20 cellular contexts compared by ENCODE assay signal in the genomic region with DNA sequence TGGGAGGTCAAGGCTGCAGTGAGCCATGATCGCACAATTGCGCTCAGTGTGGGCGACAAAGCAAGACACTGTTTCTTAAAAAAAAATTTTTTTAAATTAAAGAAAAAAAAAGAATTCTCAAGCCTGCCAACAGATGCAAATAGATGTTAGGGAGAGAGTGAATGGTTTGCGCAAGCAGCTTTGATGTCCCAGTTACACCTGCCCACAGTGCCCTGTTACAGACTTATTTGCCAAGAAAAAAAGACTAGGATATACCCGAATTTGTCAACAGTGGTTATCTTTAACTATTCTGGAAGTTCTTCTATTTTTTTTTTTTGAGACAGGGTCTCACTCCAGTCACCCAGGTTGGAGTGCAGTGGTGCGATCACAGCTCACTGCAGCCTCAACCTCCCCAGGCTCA. TPM values are rescaled to one million over a fixed set of nuclear protein-coding genes. Genes with fewer than 3 reads are reported as not detected.
A peak's percentile ranks its signal among the peaks of the same experiment; 100 is the strongest.
DNase-seq lines count a peak whose midpoint lies in the region; ATAC-seq and TF ChIP-seq lines count a peak whose summit lies in the region.
"Had no signal": no experiment of that assay in that cellular context is flagged by ENCODE, and none has a peak within 500 bp of the region (broad histone marks: within the 10 kb centered on the region; RNA-seq: fewer than 3 reads in every experiment).

No MANE protein-coding gene starts in this region.

- no peaks in the 10 kb centered on the region for H3K9me3 Mint-ChIP-seq in osteocyte (ENCODE audit: unreplicated experiment)
- H3K9me3 Mint-ChIP-seq in progenitor cell of endocrine pancreas (ENCODE audit: low read depth) = no peaks in the 10 kb centered on the region
- H3K9me3 Mint-ChIP-seq: CD4-positive, alpha-beta T cell; CD8-positive, alpha-beta T cell had no signal

- DNase-seq in left lobe of liver (ENCODE audit: low spot score) (no peak), osteocyte (ENCODE audit: extremely low spot score, unreplicated experiment) (peak; percentile 38), progenitor cell of endocrine pancreas (ENCODE audit: low spot score, unreplicated experiment) (no peak), left ventricle myocardium superior (no peak), NCI-H748 treated with DMSO at 0.1 percent for 48 hours (lab: John Stamatoyannopoulos, UW) (no peak), NCI-H82 (lab: John Stamatoyannopoulos, UW) (no peak), dedifferentiated amniotic fluid mesenchymal stem cell (ENCODE audit: extremely low spot score) (no peak)
- DNase-seq: 8988T; AML-193; Caco-2; Calu3; CD4-positive, alpha-beta T cell; CD8-positive, alpha-beta T cell; DMS79 treated with DMSO at 0.1 percent for 48 hours; GF-D8 had no signal

- H3K4me1 ChIP-seq in liver (ENCODE audit: control insufficient read depth in 4 of 4, insufficient read depth in 4 of 4, low read length in 3 of 4) = peaks cover 2 to 22% (median 13%) of the 10 kb centered on the region in 4 donors
- H3K4me1 ChIP-seq: BLaER1 treated with 17β-estradiol and CSF1 and Interleukin-3, amounts not matched to agents 10 nM and 100 nM had no signal

- H3K36me3 ChIP-seq in liver (ENCODE audit: control insufficient read depth in 4 of 4, insufficient read depth in 3 of 4, low read depth in 1 of 4, low read length in 3 of 4) = peaks cover 0 to 14% (median 5%) of the 10 kb centered on the region in 4 donors

- H3K27me3 ChIP-seq in liver (ENCODE audit: control insufficient read depth in 4 of 4, insufficient read depth in 4 of 4, low read length in 3 of 4) = no peaks in the 10 kb centered on the region
- H3K27me3 ChIP-seq: BLaER1 treated with 17β-estradiol and CSF1 and Interleukin-3, amounts not matched to agents 10 nM and 100 nM had no signal

- no peak overlapping the region for H3K4me3 ChIP-seq in liver (ENCODE audit: low read depth in 1 of 3, low read length in 3 of 3)
- H3K4me3 ChIP-seq: A549; BLaER1 treated with 17β-estradiol and CSF1 and Interleukin-3, amounts not matched to agents 10 nM and 100 nM had no signal

- H3K27ac Mint-ChIP-seq in osteocyte (ENCODE audit: unreplicated experiment) = no peak overlapping the region
- peak overlapping the region; percentile 77 for H3K27ac Mint-ChIP-seq in progenitor cell of endocrine pancreas
- H3K27ac Mint-ChIP-seq: CD4-positive, alpha-beta T cell; CD8-positive, alpha-beta T cell had no signal

- H3K4me1 Mint-ChIP-seq in osteocyte (ENCODE audit: unreplicated experiment) (peaks cover 15% of the 10 kb centered on the region), progenitor cell of endocrine pancreas (ENCODE audit: low read depth) (peaks cover 30% of the 10 kb centered on the region)

- ATAC-seq in left lobe of liver = peak; percentile 84
- no peak for ATAC-seq in left ventricle myocardium superior
- ATAC-seq: A549; CD8-positive, alpha-beta T cell had no signal

- WGBS in liver = 73% methylated on average over 6 of the region's 6 CpGs

- no peaks in the 10 kb centered on the region for H3K27me3 Mint-ChIP-seq in osteocyte (ENCODE audit: unreplicated experiment)
- H3K27me3 Mint-ChIP-seq in progenitor cell of endocrine pancreas = no peaks in the 10 kb centered on the region
- H3K27me3 Mint-ChIP-seq: B cell; CD4-positive, alpha-beta T cell had no signal

- TF ChIP-seq RAD21 in liver (IDR thresholded peaks at IDR 0.05) = no peak

- H3K9me3 ChIP-seq in liver (ENCODE audit: control insufficient read depth in 4 of 4, low read length in 3 of 4) = no peaks in the 10 kb centered on the region
- H3K9me3 ChIP-seq: A549, Caco-2 had no signal

- TF ChIP-seq CTCF in liver (IDR thresholded peaks at IDR 0.05; ENCODE audit: low read depth, low read length, missing input control) (no peak), osteocyte (IDR thresholded peaks at IDR 0.05) (no peak), progenitor cell of endocrine pancreas (IDR thresholded peaks at IDR 0.05; ENCODE audit: unreplicated experiment) (no peak)

- H3K9ac ChIP-seq in liver (ENCODE audit: low read depth in 1 of 2, low read length in 2 of 2) = no peak overlapping the region
- H3K9ac ChIP-seq: BLaER1 treated with 17β-estradiol and CSF1 and Interleukin-3, amounts not matched to agents 10 nM and 100 nM had no signal

- no peak overlapping the region for H3K27ac ChIP-seq in liver (ENCODE audit: low read depth in 1 of 2, low read length in 2 of 2)
- H3K27ac ChIP-seq: A549; BLaER1 treated with 17β-estradiol and CSF1 and Interleukin-3, amounts not matched to agents 10 nM and 100 nM; C4-2B had no signal

- intact Hi-C loops in left ventricle myocardium superior (cut with micrococcal nuclease) = no loop called here

- H3K4me3 Mint-ChIP-seq in osteocyte (ENCODE audit: unreplicated experiment) (no peak overlapping the region), progenitor cell of endocrine pancreas (ENCODE audit: low read depth) (no peak overlapping the region)
- H3K4me3 Mint-ChIP-seq: B cell; CD4-positive, alpha-beta T cell; CD8-positive, alpha-beta T cell had no signal

- H3K36me3 Mint-ChIP-seq in osteocyte (ENCODE audit: unreplicated experiment) = peaks cover 7% of the 10 kb centered on the region
- peaks cover 8% of the 10 kb centered on the region for H3K36me3 Mint-ChIP-seq in progenitor cell of endocrine pancreas (ENCODE audit: insufficient read depth)

TF ChIP-seq in liver, 16 proteins besides CTCF, POLR2A, EP300 and RAD21:
- TF ChIP-seq HNF4A (conservative IDR thresholded peaks at IDR 0.05) (peak; percentile 16), YY1 (IDR thresholded peaks at IDR 0.05) (no peak), FOXA1 (IDR thresholded peaks at IDR 0.05) (no peak), GABPA (IDR thresholded peaks at IDR 0.05 in 1 of 2, conservative IDR thresholded peaks at IDR 0.05 in 1 of 2) (no peak), NR2F2 (IDR thresholded peaks at IDR 0.05) (no peak)
- TF ChIP-seq, protein P1, sequence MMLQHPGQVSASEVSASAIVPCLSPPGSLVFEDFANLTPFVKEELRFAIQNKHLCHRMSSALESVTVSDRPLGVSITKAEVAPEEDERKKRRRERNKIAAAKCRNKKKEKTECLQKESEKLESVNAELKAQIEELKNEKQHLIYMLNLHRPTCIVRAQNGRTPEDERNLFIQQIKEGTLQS (IDR thresholded peaks at IDR 0.05) = no peak
- TF ChIP-seq, protein P2, sequence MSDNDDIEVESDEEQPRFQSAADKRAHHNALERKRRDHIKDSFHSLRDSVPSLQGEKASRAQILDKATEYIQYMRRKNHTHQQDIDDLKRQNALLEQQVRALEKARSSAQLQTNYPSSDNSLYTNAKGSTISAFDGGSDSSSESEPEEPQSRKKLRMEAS (IDR thresholded peaks at IDR 0.05) = no peak
TF ChIP-seq in liver: peak in this region for 1.

RNA-seq across cellular contexts. Expression of a gene that starts 44.3 kb away (rescaled TPM):
- total RNA-seq in left lobe of liver (225 TPM), liver (100 to 1,000 TPM in 1 of 2 donors, 10 to 100 TPM in 1; 33.1 to 241 TPM), osteocyte (192 and 200 TPM in 2 replicates), progenitor cell of endocrine pancreas (518 and 607 TPM in 2 replicates), left ventricle myocardium superior (13.7 TPM)
- polyA plus RNA-seq in liver = 100 to 1,000 TPM in 1 of 2 donors, 10 to 100 TPM in 1; 40.5 to 127 TPM
